In the genomic region with DNA sequence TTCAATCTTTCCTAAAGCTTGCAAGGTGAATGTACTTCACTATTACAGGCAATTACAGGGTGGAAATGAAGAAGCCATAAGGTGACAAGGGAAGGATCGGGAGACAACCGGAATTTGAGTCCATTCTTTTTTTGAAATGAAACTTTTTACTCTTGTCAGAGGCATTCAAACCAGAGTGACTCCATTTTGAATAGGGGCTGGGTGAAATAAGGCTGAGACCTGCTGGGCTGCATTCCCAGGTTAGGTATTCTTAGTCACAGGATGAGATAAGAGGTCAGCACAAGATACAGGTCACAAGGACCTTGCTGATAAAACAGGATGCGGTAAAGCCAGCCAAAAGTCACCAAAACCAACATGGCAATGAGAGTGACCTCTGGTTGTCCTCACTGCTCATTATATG, we compare ENCODE assay signal across 18 cellular contexts.
DNase-seq lines count a peak whose midpoint lies in the region; ATAC-seq, FAIRE-seq and TF ChIP-seq lines count a peak whose summit lies in the region.
"Had no signal": no experiment of that assay in that cellular context is flagged by ENCODE, and none has a peak within 500 bp of the region (broad histone marks: within the 10 kb centered on the region; RNA-seq: fewer than 3 reads in every experiment).

No MANE protein-coding gene starts in this region.

- no peak overlapping the region for H3K4me2 ChIP-seq in K562 (ENCODE audit: insufficient read depth, low read length)

- TF ChIP-seq RAD21 in K562 (CRISPR knock-in tag; conservative IDR thresholded peaks at IDR 0.05 in 1 of 2, IDR thresholded peaks at IDR 0.05 in 1 of 2): no peak

- no peak for TF ChIP-seq CTCF in Caco-2 (IDR thresholded peaks at IDR 0.05; ENCODE audit: insufficient read depth in 1 of 2, low read depth in 1 of 2, low read length in 1 of 2, severe bottlenecking in 1 of 2, unreplicated experiment in 1 of 2)
- no peak for TF ChIP-seq CTCF in K562 (IDR thresholded peaks at IDR 0.05 in 2 of 3, conservative IDR thresholded peaks at IDR 0.05 in 1 of 3; ENCODE audit: insufficient read depth in 2 of 3, low read depth in 1 of 3, low read length in 3 of 3)

- H3K36me3 ChIP-seq in Caco-2 (ENCODE audit: control insufficient read depth, insufficient read depth, low read length) (no peaks in the 10 kb centered on the region), K562 (ENCODE audit: control insufficient read depth, insufficient read depth, low read length) (no peaks in the 10 kb centered on the region)
- H3K36me3 ChIP-seq in CD4-positive, alpha-beta memory T cell (ENCODE audit: insufficient read depth, low read length): no peaks in the 10 kb centered on the region

- intact Hi-C loops in Caco-2 (cut with micrococcal nuclease; ENCODE audit: unreplicated experiment) (no loop called here), K562 (cut with micrococcal nuclease) (loop anchor here (10.0 kb wide), 1 partner anchor 185 kb away; no protein-coding TSS in a partner anchor)
- intact Hi-C loops in CD4-positive, alpha-beta memory T cell (cut with micrococcal nuclease): no loop called here

- 7% methylated on average over 3 of the region's 3 CpGs for WGBS in K562 (ENCODE audit: insufficient coverage, low coverage, missing lambda C conversion rate)

- no peaks in the 10 kb centered on the region for H3K79me2 ChIP-seq in K562 (ENCODE audit: control insufficient read depth, insufficient read depth, low read length)

- peak overlapping the region; percentile 95 for H3K27ac Mint-ChIP-seq in Caco-2 (ENCODE audit: unreplicated experiment)
- H3K27ac Mint-ChIP-seq in CD4-positive, alpha-beta memory T cell: no peak overlapping the region
- H3K27ac Mint-ChIP-seq: CD4-positive, alpha-beta T cell had no signal

- no peaks in the 10 kb centered on the region for H3K27me3 Mint-ChIP-seq in Caco-2 (ENCODE audit: insufficient read depth, unreplicated experiment)
- H3K27me3 Mint-ChIP-seq in CD4-positive, alpha-beta memory T cell: no peaks in the 10 kb centered on the region
- H3K27me3 Mint-ChIP-seq: CD4-positive, alpha-beta T cell had no signal

- H3K27me3 ChIP-seq in Caco-2 (replicated peaks; ENCODE audit: control insufficient read depth, insufficient read depth, low read length) (no peaks in the 10 kb centered on the region), K562 (ENCODE audit: control insufficient read depth in 2 of 2, insufficient read depth in 2 of 2, low read length in 2 of 2) (no peaks in the 10 kb centered on the region)
- no peaks in the 10 kb centered on the region for H3K27me3 ChIP-seq in CD4-positive, alpha-beta memory T cell (ENCODE audit: insufficient read depth, low read length)

- H3K27ac ChIP-seq in K562 (ENCODE audit: extremely low read depth, low read depth, low read length): no peak overlapping the region
- H3K27ac ChIP-seq in CD4-positive, alpha-beta memory T cell (ENCODE audit: low read depth, low read length): no peak overlapping the region

- peak; percentile 73 to 82 for DNase-seq in Caco-2
- DNase-seq in M059J (ENCODE audit: low read depth): peak; percentile 49
- DNase-seq in K562 (ENCODE audit: extremely low read depth in 1 of 4, low spot score in 3 of 4): peak in 1 of 4 experiments; percentile 53
- DNase-seq in kidney tubule cell (ENCODE audit: low spot score): peak; percentile 6
- no peak for DNase-seq in NCI-H1417 (lab: John Stamatoyannopoulos, UW)
- DNase-seq in erythroblast (lab: John Stamatoyannopoulos, UW): no peak
- DNase-seq in CD4-positive, alpha-beta memory T cell: no peak
- DNase-seq: ACHN; CD4-positive, alpha-beta T cell; Karpas-422; NCI-H2029 treated with DMSO at 0.1 percent for 48 hours; NCI-H2227 treated with DMSO at 0.1 percent for 48 hours; NCI-H524 treated with DMSO at 0.1 percent for 48 hours; NK-92 treated with Interleukin-12 subunit alpha and Interleukin-12 subunit beta, amount 100 ng/mL, for 24 hours; PC-3 had no signal

- no peak for FAIRE-seq in K562 (lab: Jason Lieb, UNC)
- FAIRE-seq: D721Med had no signal

- H4K20me1 ChIP-seq in K562 (replicated peaks; ENCODE audit: control insufficient read depth, insufficient read depth, low read length): no peaks in the 10 kb centered on the region

- H3K36me3 Mint-ChIP-seq in Caco-2 (ENCODE audit: insufficient read depth, unreplicated experiment): peaks cover 10% of the 10 kb centered on the region
- peaks cover 7 to 16% of the 10 kb centered on the region in 2 donors for H3K36me3 Mint-ChIP-seq in CD4-positive, alpha-beta memory T cell

- ATAC-seq in K562 (peak; percentile 7; the same call in 1 of the 3 replicates), GM19452 (IDR thresholded peaks at IDR 0.05; ENCODE audit: unreplicated experiment) (no peak)
- ATAC-seq: PC-3, SK-N-SH treated with all-trans-retinoic acid at 6 μM for 48 hours had no signal

- H3K4me3 ChIP-seq in Caco-2 (ENCODE audit: low read depth, low read length) (no peak overlapping the region), K562 (no peak overlapping the region)
- no peak overlapping the region for H3K4me3 ChIP-seq in CD4-positive, alpha-beta memory T cell (ENCODE audit: low read length in 2 of 2)

- in situ Hi-C loops in K562 (cut with MboI): no loop called here

- no peak overlapping the region for H2AFZ ChIP-seq in K562 (ENCODE audit: low read depth, low read length)

- peak overlapping the region; percentile 51 for H3K4me3 Mint-ChIP-seq in Caco-2 (ENCODE audit: unreplicated experiment)
- no peak overlapping the region for H3K4me3 Mint-ChIP-seq in CD4-positive, alpha-beta memory T cell
- H3K4me3 Mint-ChIP-seq: CD4-positive, alpha-beta T cell had no signal

- CTCF ChIA-PET in Caco-2 (lab: Charles Lee) (no interaction called here), K562 (lab: Yijun Ruan, JAX; ENCODE audit: low intra/inter-chr PET ratio) (no interaction called here)
- CTCF ChIA-PET in CD4-positive, alpha-beta memory T cell (lab: Charles Lee; ENCODE audit: partially characterized antibody): no interaction called here

- peaks cover 23% of the 10 kb centered on the region for H3K4me1 Mint-ChIP-seq in Caco-2 (ENCODE audit: low read depth, unreplicated experiment)
- H3K4me1 Mint-ChIP-seq in CD4-positive, alpha-beta memory T cell: no peaks in the 10 kb centered on the region

- H3K4me1 ChIP-seq in Caco-2 (peaks cover 28% of the 10 kb centered on the region), K562 (replicated peaks in 1 of 2; ENCODE audit: control insufficient read depth in 2 of 2, insufficient read depth in 2 of 2, low read length in 2 of 2) (peaks cover 7 to 15% of the 10 kb centered on the region in 2 experiments)
- H3K4me1 ChIP-seq in CD4-positive, alpha-beta memory T cell (ENCODE audit: insufficient read depth, low read length): no peaks in the 10 kb centered on the region

- H3K9me3 ChIP-seq in Caco-2: peaks cover 19% of the 10 kb centered on the region
- peaks cover 4% of the 10 kb centered on the region; the same call in 1 of the 2 replicates for H3K9me3 ChIP-seq in K562 (replicated peaks; ENCODE audit: control insufficient read depth, insufficient read depth, low read depth, low read length)
- peaks cover 0 to 6% of the 10 kb centered on the region in 2 donors for H3K9me3 ChIP-seq in CD4-positive, alpha-beta memory T cell (ENCODE audit: control insufficient read depth in 1 of 2, low read length in 2 of 2)

- no peak overlapping the region for H3K9ac ChIP-seq in K562 (ENCODE audit: insufficient read depth in 1 of 2, low read depth in 2 of 2, low read length in 2 of 2)

- POLR2A ChIA-PET in Caco-2 (lab: Charles Lee) (no interaction called here), K562 (lab: Yijun Ruan, JAX) (interaction anchor here (0.9 kb wide), 1 partner anchor 19 kb away, joined by 4 read pairs; no protein-coding TSS in a partner anchor)
- POLR2A ChIA-PET in CD4-positive, alpha-beta memory T cell (lab: Charles Lee; ENCODE audit: partially characterized antibody): no interaction called here

- no peaks in the 10 kb centered on the region for H3K9me1 ChIP-seq in K562 (ENCODE audit: control insufficient read depth, insufficient read depth, low read length)

- no TSS peak for BruUV-seq in Caco-2 (replicated peaks; lab: Mats Ljungman, UMichigan)
- BruUV-seq in K562 (replicated peaks; lab: Mats Ljungman, UMichigan): no TSS peak

- no peak for TF ChIP-seq POLR2A in K562 (conservative IDR thresholded peaks at IDR 0.05)
- TF ChIP-seq POLR2A in erythroblast (IDR thresholded peaks at IDR 0.05; ENCODE audit: low read length): no peak

- peak; percentile 44 for TF ChIP-seq EP300 in K562 (IDR thresholded peaks at IDR 0.05; ENCODE audit: low read length)

- no peaks in the 10 kb centered on the region for H3K9me3 Mint-ChIP-seq in Caco-2 (ENCODE audit: unreplicated experiment)
- peaks cover 0 to 35% (median 24%) of the 10 kb centered on the region in 8 donors for H3K9me3 Mint-ChIP-seq in CD4-positive, alpha-beta memory T cell
- H3K9me3 Mint-ChIP-seq: CD4-positive, alpha-beta T cell had no signal

TF ChIP-seq in K562, 482 proteins besides CTCF, POLR2A, EP300 and RAD21 (continues in another document):
- TF ChIP-seq ZNF583 (CRISPR knock-in tag; IDR thresholded peaks at IDR 0.05) (peak; percentile 97), PCBP1 (IDR thresholded peaks at IDR 0.05; ENCODE audit: low read depth, low read length, poor library complexity, severe bottlenecking) (no peak), HSF4 (CRISPR knock-in tag; IDR thresholded peaks at IDR 0.05; ENCODE audit: borderline replicate concordance) (peak; percentile 79; the same call in 1 of the 2 replicates), KDM1A (IDR thresholded peaks at IDR 0.05) (no peak)
- TF ChIP-seq, protein P1, sequence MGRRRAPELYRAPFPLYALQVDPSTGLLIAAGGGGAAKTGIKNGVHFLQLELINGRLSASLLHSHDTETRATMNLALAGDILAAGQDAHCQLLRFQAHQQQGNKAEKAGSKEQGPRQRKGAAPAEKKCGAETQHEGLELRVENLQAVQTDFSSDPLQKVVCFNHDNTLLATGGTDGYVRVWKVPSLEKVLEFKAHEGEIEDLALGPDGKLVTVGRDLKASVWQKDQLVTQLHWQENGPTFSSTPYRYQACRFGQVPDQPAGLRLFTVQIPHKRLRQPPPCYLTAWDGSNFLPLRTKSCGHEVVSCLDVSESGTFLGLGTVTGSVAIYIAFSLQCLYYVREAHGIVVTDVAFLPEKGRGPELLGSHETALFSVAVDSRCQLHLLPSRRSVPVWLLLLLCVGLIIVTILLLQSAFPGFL (CRISPR knock-in tag; IDR thresholded peaks at IDR 0.05): no peak

Comparison
In these comparisons a context has a peak if more than half of its experiments do, and no peak if none do; other contexts are left out.
1. DNase-seq: peak in Caco-2 (2 of 2), M059J (single experiment) and kidney tubule cell (single experiment); none in NCI-H1417 (0 of 3), erythroblast (0 of 2) and CD4-positive, alpha-beta memory T cell (0 of 5).